17 cellular contexts compared by ENCODE assay signal in the genomic region with DNA sequence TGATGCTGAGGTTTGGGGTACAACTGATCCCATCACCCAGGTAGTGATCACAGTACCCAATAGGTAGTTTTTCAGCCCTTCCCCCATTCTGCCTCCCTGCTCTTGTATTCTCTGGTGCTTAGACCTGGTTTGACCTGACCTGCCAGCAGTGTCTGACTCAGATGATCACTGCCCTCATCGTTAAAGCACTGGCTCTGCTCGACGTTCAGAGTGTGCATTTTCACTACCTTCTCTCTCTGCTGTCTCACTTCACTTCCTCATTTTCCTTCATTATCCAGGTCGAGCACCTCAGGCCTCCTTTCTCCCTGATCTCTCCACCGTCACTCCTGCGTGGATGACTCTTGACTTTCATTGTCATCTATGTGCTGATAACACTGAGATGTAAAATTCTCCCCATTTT.
"Had no signal": no experiment of that assay in that cellular context is flagged by ENCODE, and none has a peak within 500 bp of the region (broad histone marks: within the 10 kb centered on the region; RNA-seq: fewer than 3 reads in every experiment).

No MANE protein-coding gene starts in this region.

- H3K36me3 ChIP-seq: neutrophil had no signal

- H3K4me3 ChIP-seq: skin epidermis, transverse colon had no signal

- H3K9me3 ChIP-seq: neutrophil, transverse colon had no signal

- H3K27me3 ChIP-seq: neutrophil, transverse colon had no signal

- ATAC-seq: activated CD8-positive, alpha-beta memory T cell treated with anti-CD3 and anti-CD28 coated beads, Interleukin-2, amount 10 ng/mL, durations not matched to agents 7 days and 5 days; natural killer cell; SK-N-SH treated with all-trans-retinoic acid at 6 μM for 48 hours had no signal

- H3K27ac ChIP-seq: neutrophil, skin epidermis, VCaP had no signal

- DNase-seq: activated CD4-positive, alpha-beta T cell treated with anti-CD3 and anti-CD28 coated beads for 1 hour; activated CD4-positive, alpha-beta T cell treated with anti-CD3 and anti-CD28 coated beads, Interleukin-2, amount 50 U/mL, for 4 hours; activated CD8-positive, alpha-beta memory T cell treated with anti-CD3 and anti-CD28 coated beads, Interleukin-2, amount 10 ng/mL, durations not matched to agents 7 days and 5 days; activated effector memory CD4-positive, alpha-beta T cell treated with Interleukin-2 at 50 U/mL for 16 hours; activated naive CD4-positive, alpha-beta T cell treated with anti-CD3 and anti-CD28 coated beads, Interleukin-2, amount 50 U/mL, for 16 hours; activated T-cell treated with anti-CD3 and anti-CD28 coated beads, Interleukin-2, amount 50 U/mL, for 24 hours; left cardiac atrium; natural killer cell; stimulated activated CD4-positive, alpha-beta T cell treated with anti-CD3 and anti-CD28 coated beads, Interleukin-4, amount 100 ng/mL, for 24 hours; stimulated activated naive CD4-positive, alpha-beta T cell; T-helper 1 cell; T1000; transverse colon had no signal
